Comparison of ENCODE assay signal across 9 cellular contexts in the genomic region with DNA sequence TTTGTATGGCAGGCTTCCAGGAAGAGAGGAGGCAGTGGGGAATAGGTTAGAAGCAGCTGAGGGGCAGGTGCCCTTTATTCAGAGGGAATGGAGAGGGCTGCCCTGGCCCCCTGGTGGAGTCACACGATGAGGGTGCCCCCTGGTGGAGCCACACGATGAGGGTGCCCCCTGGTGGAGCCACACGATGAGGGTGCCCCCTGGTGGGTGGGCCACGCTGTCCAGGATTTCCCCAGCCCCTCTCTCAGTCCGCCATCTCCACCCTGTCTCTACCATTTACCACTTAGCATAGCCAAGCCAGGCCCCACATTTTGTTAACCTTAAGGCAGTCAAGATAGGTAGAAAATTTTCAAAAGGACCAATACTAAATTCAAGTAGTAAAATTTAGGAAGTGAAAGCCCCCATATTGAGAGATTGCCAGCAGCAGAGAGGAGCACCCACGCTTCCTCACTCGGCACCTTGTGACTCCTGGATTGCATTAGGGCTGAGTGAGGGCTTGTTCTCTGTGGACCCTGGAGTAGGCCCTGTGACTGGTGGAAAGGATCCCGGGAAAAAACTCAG. TPM values are rescaled to one million over a fixed set of nuclear protein-coding genes. Genes with fewer than 3 reads are reported as not detected.
DNase-seq lines count a peak whose midpoint lies in the region; ATAC-seq, FAIRE-seq and TF ChIP-seq lines count a peak whose summit lies in the region.
"Had no signal": no experiment of that assay in that cellular context is flagged by ENCODE, and none has a peak within 500 bp of the region (broad histone marks: within the 10 kb centered on the region; RNA-seq: fewer than 3 reads in every experiment).

No MANE protein-coding gene starts in this region.

- peak; percentile 97 for TF ChIP-seq RAD21 in HepG2 (CRISPR knock-in tag; IDR thresholded peaks at IDR 0.05)

- H3K9me3 ChIP-seq in RWPE2 (ENCODE audit: severe bottlenecking) (no peaks in the 10 kb centered on the region), HepG2 (ENCODE audit: low read length) (no peaks in the 10 kb centered on the region), thoracic aorta (no peaks in the 10 kb centered on the region)

- H3K27ac ChIP-seq in RWPE2 (ENCODE audit: poor library complexity, severe bottlenecking): no peak overlapping the region
- H3K27ac ChIP-seq in HepG2 (ENCODE audit: extremely low read length, insufficient read depth, low read length): no peak overlapping the region
- no peak overlapping the region for H3K27ac ChIP-seq in thoracic aorta

- BruUV-seq in HepG2 (replicated peaks; lab: Mats Ljungman, UMichigan): no TSS peak

- WGBS in HepG2 (ENCODE audit: low lambda C conversion rate): 44% methylated on average over 4 of the region's 8 CpGs

- H3K4me1 ChIP-seq in RWPE2 (ENCODE audit: insufficient read depth, poor library complexity, severe bottlenecking) (no peaks in the 10 kb centered on the region), HepG2 (ENCODE audit: insufficient read depth, low read length) (no peaks in the 10 kb centered on the region), thoracic aorta (ENCODE audit: control insufficient read depth in 1 of 2, low read depth in 2 of 2) (no peaks in the 10 kb centered on the region)

- ATAC-seq in HG02970 (IDR thresholded peaks at IDR 0.05; ENCODE audit: low FRiP score, unreplicated experiment) (peak; percentile 72), RWPE2 (ENCODE audit: low read depth) (peak; percentile 84), HepG2 (peak; percentile 98), thoracic aorta (ENCODE audit: insufficient number of reproducible peaks, low FRiP score, low read depth) (no peak)

- FAIRE-seq in HepG2 (lab: Jason Lieb, UNC): peak; percentile 87
- FAIRE-seq: endometrium had no signal

- H3K9ac ChIP-seq in HepG2 (ENCODE audit: insufficient read depth, low read depth, low read length): no peak overlapping the region

- H3K4me3 ChIP-seq in RWPE2 (ENCODE audit: severe bottlenecking) (no peak overlapping the region), HepG2 (replicated peaks in 1 of 3; ENCODE audit: insufficient read depth in 1 of 3, low read depth in 2 of 3, low read length in 3 of 3) (no peak overlapping the region), thoracic aorta (no peak overlapping the region)

- H2AFZ ChIP-seq in HepG2 (ENCODE audit: low read length): no peak overlapping the region

- CTCF ChIA-PET in HepG2 (lab: Yijun Ruan, JAX; ENCODE audit: low intra/inter-chr PET ratio, low total read pairs): interaction anchor here (0.7 to 4.9 kb wide), 12 partner anchors 9 to 339 kb away, joined by 3 to 71 read pairs (median 8); partner anchors contain the start of genes ATAD2B, FAM228B, SF3B6 and TP53I3

- POLR2A ChIA-PET in HepG2 (lab: Yijun Ruan, JAX): interaction anchor here (2.1 kb wide), 1 partner anchor 80 kb away, joined by 11 read pairs; the partner anchor contains the start of gene TP53I3

- no peak for TF ChIP-seq EP300 in HepG2 (IDR thresholded peaks at IDR 0.05; ENCODE audit: low read depth in 2 of 2, low read length in 2 of 2)
- no peak for TF ChIP-seq EP300 in HepG2 (CRISPR knock-in tag; IDR thresholded peaks at IDR 0.05; ENCODE audit: borderline replicate concordance)

- H3K36me3 ChIP-seq in RWPE2 (ENCODE audit: low read depth) (no peaks in the 10 kb centered on the region), HepG2 (replicated peaks in 1 of 2; ENCODE audit: control insufficient read depth in 1 of 2, insufficient read depth in 2 of 2, low read length in 2 of 2) (no peaks in the 10 kb centered on the region), thoracic aorta (peaks cover 6% of the 10 kb centered on the region)

- no peaks in the 10 kb centered on the region for H4K20me1 ChIP-seq in HepG2 (ENCODE audit: insufficient read depth, low read length)

- in situ Hi-C loops in HepG2 (cut with HindIII; ENCODE audit: extremely low pct_ligation_motif_present, low pct_unique_long_range_greater_than_20kb): loop anchor here (10.0 kb wide), 3 partner anchors 80 to 340 kb away; partner anchors contain the start of gene TP53I3

- DNase-seq in activated gamma-delta T cell treated with Interleukin-2 at 50 U/mL for 16 hours (peak; percentile 36), activated gamma-delta T cell (lab: John Stamatoyannopoulos, UW) (no peak), RWPE2 (ENCODE audit: low spot score) (no peak), amniotic epithelial cell (ENCODE audit: low read depth) (peak; percentile 4), HepG2 (ENCODE audit: low spot score) (peak; percentile 41), thoracic aorta (ENCODE audit: low spot score) (no peak), kidney glomerular epithelial cell (lab: John Stamatoyannopoulos, UW) (no peak)

- TF ChIP-seq POLR2A in HepG2 (IDR thresholded peaks at IDR 0.05; ENCODE audit: insufficient read depth in 1 of 2, low read depth in 2 of 2, low read length in 2 of 2): no peak

- H3K79me2 ChIP-seq in HepG2 (ENCODE audit: insufficient read depth, low read length): no peaks in the 10 kb centered on the region

- H3K4me2 ChIP-seq in HepG2 (ENCODE audit: low read depth, low read length): peak overlapping the region; percentile 22; the same call in 1 of the 2 replicates

- no peaks in the 10 kb centered on the region for H3K27me3 ChIP-seq in RWPE2 (ENCODE audit: insufficient read depth, poor library complexity, severe bottlenecking)
- peaks cover 2 to 21% of the 10 kb centered on the region in 2 experiments; a peak in 3 of 5 replicates for H3K27me3 ChIP-seq in HepG2 (ENCODE audit: control insufficient read depth in 1 of 2, insufficient read depth in 2 of 2, low read length in 2 of 2)
- H3K27me3 ChIP-seq in thoracic aorta (replicated peaks; ENCODE audit: insufficient read depth): no peaks in the 10 kb centered on the region

- intact Hi-C loops in HepG2 (cut with micrococcal nuclease; ENCODE audit: unreplicated experiment): loop anchor here (1.0 to 2.0 kb wide), 4 partner anchors 80 to 340 kb away; partner anchors contain the start of genes ATAD2B and TP53I3

- TF ChIP-seq CTCF in RWPE2 (IDR thresholded peaks at IDR 0.05; ENCODE audit: poor library complexity, severe bottlenecking) (peak; percentile 77), HepG2 (CRISPR knock-in tag; IDR thresholded peaks at IDR 0.05) (peak; percentile 92; the same call in 1 of the 2 replicates), thoracic aorta (IDR thresholded peaks at IDR 0.05) (peak; percentile 41)

RNA-seq across cellular contexts. Expression of gene FAM228A, which starts 10.4 kb away (rescaled TPM):
- total RNA-seq in HepG2 (2016; rRNA removed; fragmentation: Illumina TruSeq; extraction: Trizol): not detected in 2 replicates
- total RNA-seq in HepG2 (2016; cell fraction: cytosol; rRNA removed; fragmentation: Illumina TruSeq; extraction: Trizol; ENCODE audit: low read depth): not detected in 2 replicates
- not detected in 2 replicates for total RNA-seq in HepG2 (2016; cell fraction: insoluble cytoplasmic fraction; rRNA removed; fragmentation: Illumina TruSeq; extraction: Trizol)
- total RNA-seq in HepG2 (2016; cell fraction: membrane; rRNA removed; fragmentation: Illumina TruSeq; extraction: Trizol): not detected in 2 replicates
- not detected in 2 replicates for total RNA-seq in HepG2 (2016; cell fraction: nucleus; rRNA removed; fragmentation: Illumina TruSeq; extraction: Trizol)
- not detected in 2 replicates for polyA plus RNA-seq in HepG2 (2011; rRNA removed)
- polyA plus RNA-seq in HepG2 (2011; cell fraction: cytosol; rRNA removed): not detected in 2 replicates
- polyA plus RNA-seq in HepG2 (2011; cell fraction: nucleus; rRNA removed): not detected in 2 replicates
- polyA plus RNA-seq in HepG2 (2012): 0.09 TPM in 1 of 2 replicates, not detected in the other
- not detected in 2 replicates for polyA plus RNA-seq in HepG2 (2016; cell fraction: cytosol; fragmentation: Illumina TruSeq; extraction: Trizol; ENCODE audit: low read depth)
- polyA plus RNA-seq in HepG2 (2016; cell fraction: insoluble cytoplasmic fraction; fragmentation: Illumina TruSeq; extraction: Trizol; ENCODE audit: low read depth): not detected in 2 replicates
- polyA plus RNA-seq in HepG2 (2016; cell fraction: membrane; fragmentation: Illumina TruSeq; extraction: Trizol; ENCODE audit: low read depth): not detected in 2 replicates
- polyA plus RNA-seq in HepG2 (2016; cell fraction: nucleus; fragmentation: Illumina TruSeq; extraction: Trizol; ENCODE audit: insufficient read depth, low read depth): not detected in 2 replicates
- not detected in 2 replicates for polyA minus RNA-seq in HepG2 (2011; rRNA and poly(A)+ RNA removed; ENCODE audit: low replicate concordance)
- not detected in 2 replicates for polyA minus RNA-seq in HepG2 (2011; cell fraction: cytosol; rRNA and poly(A)+ RNA removed)
- polyA minus RNA-seq in HepG2 (2011; cell fraction: nucleus; rRNA and poly(A)+ RNA removed): not detected in 2 replicates
- total RNA-seq in thoracic aorta: under 1 TPM; 0.81 to 0.92 TPM

RNA-seq across cellular contexts. Expression of gene FAM228B, which starts 41.2 kb away (rescaled TPM):
- total RNA-seq in HepG2 (2016; rRNA removed; fragmentation: Illumina TruSeq; extraction: Trizol) (0.45 and 1.1 TPM in 2 replicates), thoracic aorta (100 to 1,000 TPM in 1 of 2 donors, 10 to 100 TPM in 1; 23.6 to 114 TPM)
- total RNA-seq in HepG2 (2016; cell fraction: cytosol; rRNA removed; fragmentation: Illumina TruSeq; extraction: Trizol; ENCODE audit: low read depth): 2.2 and 2.7 TPM in 2 replicates
- 0.54 and 1.5 TPM in 2 replicates for total RNA-seq in HepG2 (2016; cell fraction: insoluble cytoplasmic fraction; rRNA removed; fragmentation: Illumina TruSeq; extraction: Trizol)
- total RNA-seq in HepG2 (2016; cell fraction: membrane; rRNA removed; fragmentation: Illumina TruSeq; extraction: Trizol): 1.1 and 1.2 TPM in 2 replicates
- 1.8 and 2.0 TPM in 2 replicates for total RNA-seq in HepG2 (2016; cell fraction: nucleus; rRNA removed; fragmentation: Illumina TruSeq; extraction: Trizol)
- 0.79 and 0.99 TPM in 2 replicates for polyA plus RNA-seq in HepG2 (2011; rRNA removed)
- 0.25 and 0.60 TPM in 2 replicates for polyA plus RNA-seq in HepG2 (2011; cell fraction: cytosol; rRNA removed)
- polyA plus RNA-seq in HepG2 (2011; cell fraction: nucleus; rRNA removed): 0.92 and 1.5 TPM in 2 replicates
- polyA plus RNA-seq in HepG2 (2012): 2.7 and 3.0 TPM in 2 replicates
- polyA plus RNA-seq in HepG2 (2016; cell fraction: cytosol; fragmentation: Illumina TruSeq; extraction: Trizol; ENCODE audit: low read depth): 0.25 and 0.80 TPM in 2 replicates
- polyA plus RNA-seq in HepG2 (2016; cell fraction: insoluble cytoplasmic fraction; fragmentation: Illumina TruSeq; extraction: Trizol; ENCODE audit: low read depth): 0.59 and 0.74 TPM in 2 replicates
- 0.38 TPM in 2 replicates for polyA plus RNA-seq in HepG2 (2016; cell fraction: membrane; fragmentation: Illumina TruSeq; extraction: Trizol; ENCODE audit: low read depth)
- 1.7 and 1.9 TPM in 2 replicates for polyA plus RNA-seq in HepG2 (2016; cell fraction: nucleus; fragmentation: Illumina TruSeq; extraction: Trizol; ENCODE audit: insufficient read depth, low read depth)
- 1.3 and 1.4 TPM in 2 replicates for polyA minus RNA-seq in HepG2 (2011; rRNA and poly(A)+ RNA removed; ENCODE audit: low replicate concordance)
- 0.70 and 0.99 TPM in 2 replicates for polyA minus RNA-seq in HepG2 (2011; cell fraction: cytosol; rRNA and poly(A)+ RNA removed)
- polyA minus RNA-seq in HepG2 (2011; cell fraction: nucleus; rRNA and poly(A)+ RNA removed): 1.9 and 2.2 TPM in 2 replicates

RNA-seq across cellular contexts. Expression of gene PFN4, which starts 41.4 kb away (rescaled TPM):
- total RNA-seq in HepG2 (2016; rRNA removed; fragmentation: Illumina TruSeq; extraction: Trizol) (0.20 TPM in 1 of 2 replicates, not detected in the other), thoracic aorta (1 to 10 TPM in 1 of 2 donors, not detected in 1; 1.9 TPM)
- total RNA-seq in HepG2 (2016; cell fraction: cytosol; rRNA removed; fragmentation: Illumina TruSeq; extraction: Trizol; ENCODE audit: low read depth): 0.30 TPM in 1 of 2 replicates, not detected in the other
- total RNA-seq in HepG2 (2016; cell fraction: insoluble cytoplasmic fraction; rRNA removed; fragmentation: Illumina TruSeq; extraction: Trizol): 0.27 TPM in 1 of 2 replicates, not detected in the other
- total RNA-seq in HepG2 (2016; cell fraction: membrane; rRNA removed; fragmentation: Illumina TruSeq; extraction: Trizol): not detected in 2 replicates
- total RNA-seq in HepG2 (2016; cell fraction: nucleus; rRNA removed; fragmentation: Illumina TruSeq; extraction: Trizol): not detected in 2 replicates
- 0.12 TPM in 1 of 2 replicates, not detected in the other for polyA plus RNA-seq in HepG2 (2011; rRNA removed)
- polyA plus RNA-seq in HepG2 (2011; cell fraction: cytosol; rRNA removed): not detected in 2 replicates
- polyA plus RNA-seq in HepG2 (2011; cell fraction: nucleus; rRNA removed): not detected in 2 replicates
- polyA plus RNA-seq in HepG2 (2012): not detected in 2 replicates
- 0.29 TPM in 1 of 2 replicates, not detected in the other for polyA plus RNA-seq in HepG2 (2016; cell fraction: cytosol; fragmentation: Illumina TruSeq; extraction: Trizol; ENCODE audit: low read depth)
- polyA plus RNA-seq in HepG2 (2016; cell fraction: insoluble cytoplasmic fraction; fragmentation: Illumina TruSeq; extraction: Trizol; ENCODE audit: low read depth): not detected in 2 replicates
- polyA plus RNA-seq in HepG2 (2016; cell fraction: membrane; fragmentation: Illumina TruSeq; extraction: Trizol; ENCODE audit: low read depth): not detected in 2 replicates
- polyA plus RNA-seq in HepG2 (2016; cell fraction: nucleus; fragmentation: Illumina TruSeq; extraction: Trizol; ENCODE audit: insufficient read depth, low read depth): not detected in 2 replicates
- polyA minus RNA-seq in HepG2 (2011; rRNA and poly(A)+ RNA removed; ENCODE audit: low replicate concordance): not detected in 2 replicates
- polyA minus RNA-seq in HepG2 (2011; cell fraction: cytosol; rRNA and poly(A)+ RNA removed): not detected in 2 replicates
- not detected in 2 replicates for polyA minus RNA-seq in HepG2 (2011; cell fraction: nucleus; rRNA and poly(A)+ RNA removed)

Comparison
In these comparisons a context has a peak if more than half of its experiments do, and no peak if none do; other contexts are left out.
1. DNase-seq: peak in activated gamma-delta T cell treated with Interleukin-2 at 50 U/mL for 16 hours (single experiment), amniotic epithelial cell (single experiment) and HepG2 (single experiment); none in activated gamma-delta T cell (single experiment), RWPE2 (single experiment), thoracic aorta (single experiment) and kidney glomerular epithelial cell (single experiment).
2. CTCF ChIP-seq: peak in every context shown above with its lines; median percentile 92 in HepG2; 77 in RWPE2; 41 in thoracic aorta.
3. RNA of gene FAM228B, which starts 41.2 kb away (total RNA-seq): 23.6 to 114 TPM in thoracic aorta; 0.45 to 2.7 TPM in HepG2; every median in the first group is over 4 times any median in the second.